In genomic region chr17:68289936-68290267, GRCh38 we compare ENCODE assay signal across 9 cellular contexts. TPM values are rescaled to one million over a fixed set of nuclear protein-coding genes. Genes with fewer than 3 reads are reported as not detected.
A peak's percentile ranks its signal among the peaks of the same experiment; 100 is the strongest.
DNase-seq lines count a peak whose midpoint lies in the region; ATAC-seq lines count a peak whose summit lies in the region.
"Had no signal": no experiment of that assay in that cellular context is flagged by ENCODE, and none has a peak within 500 bp of the region (broad histone marks: within the 10 kb centered on the region; RNA-seq: fewer than 3 reads in every experiment).

No MANE protein-coding gene starts in this region.

- H3K27me3 ChIP-seq in iPS-15b (ENCODE audit: control insufficient read depth, insufficient read depth, low read length): peaks cover 24% of the 10 kb centered on the region

- H3K4me1 ChIP-seq in iPS-15b (ENCODE audit: control insufficient read depth, insufficient read depth, low read length): peaks cover 25% of the 10 kb centered on the region

- no peaks in the 10 kb centered on the region for H3K9me3 ChIP-seq in iPS-15b (ENCODE audit: control insufficient read depth, insufficient read depth, low read length)

- intact Hi-C loops in posterior vena cava (cut with DNase I): no loop called here

- H3K4me1 Mint-ChIP-seq in T-helper 2 cell treated with Interferon-gamma antibody and Interleukin-4, amounts not matched to agents 5 μg/mL and 100 μg/mL, for 36 hours (ENCODE audit: low read depth): peaks cover 49% of the 10 kb centered on the region
- peaks cover 53% of the 10 kb centered on the region for H3K4me1 Mint-ChIP-seq in stimulated activated naive CD8-positive, alpha-beta T cell treated with anti-CD3 and anti-CD28 coated beads, Interleukin-15, amount 100 ng/mL, for 72 hours

- H3K27ac Mint-ChIP-seq in T-helper 2 cell treated with Interferon-gamma antibody and Interleukin-4, amounts not matched to agents 5 μg/mL and 100 μg/mL, for 36 hours: peak overlapping the region; percentile 99
- H3K27ac Mint-ChIP-seq in stimulated activated naive CD8-positive, alpha-beta T cell treated with anti-CD3 and anti-CD28 coated beads, Interleukin-15, amount 100 ng/mL, for 72 hours: peak overlapping the region in 1 of 2 donors; percentile 100

- H3K36me3 ChIP-seq in iPS-15b (ENCODE audit: control insufficient read depth, insufficient read depth, low read length): no peaks in the 10 kb centered on the region

- H3K36me3 Mint-ChIP-seq in T-helper 2 cell treated with Interferon-gamma antibody and Interleukin-4, amounts not matched to agents 5 μg/mL and 100 μg/mL, for 36 hours (ENCODE audit: low read depth): peaks cover 9% of the 10 kb centered on the region

- DNase-seq in activated CD4-positive, alpha-beta T cell treated with anti-CD3 and anti-CD28 coated beads, Interleukin-2, amount 50 U/mL, for 1 hour: peak; percentile 6
- DNase-seq in activated CD4-positive, alpha-beta T cell treated with anti-CD3 and anti-CD28 coated beads for 1 hour: no peak
- DNase-seq in T-helper 2 cell treated with Interferon-gamma antibody and Interleukin-4, amounts not matched to agents 5 μg/mL and 100 μg/mL, for 36 hours (ENCODE audit: low spot score): no peak
- no peak for DNase-seq in stimulated activated naive CD8-positive, alpha-beta T cell treated with anti-CD3 and anti-CD28 coated beads, Interleukin-15, amount 100 ng/mL, for 72 hours
- DNase-seq in posterior vena cava (ENCODE audit: low spot score): no peak
- DNase-seq in NCI-H1694 treated with DMSO at 0.1 percent for 48 hours (lab: John Stamatoyannopoulos, UW): no peak
- no peak for DNase-seq in SK-N-DZ (ENCODE audit: low spot score)
- DNase-seq: NCI-H2081 treated with DMSO at 0.1 percent for 48 hours had no signal

- no peak for ATAC-seq in stimulated activated naive CD8-positive, alpha-beta T cell treated with anti-CD3 and anti-CD28 coated beads, Interleukin-15, amount 100 ng/mL, for 72 hours

- H3K9ac ChIP-seq in iPS-15b (ENCODE audit: low read depth, low read length): no peak overlapping the region

- H3K9me3 Mint-ChIP-seq in T-helper 2 cell treated with Interferon-gamma antibody and Interleukin-4, amounts not matched to agents 5 μg/mL and 100 μg/mL, for 36 hours: no peaks in the 10 kb centered on the region
- H3K9me3 Mint-ChIP-seq in stimulated activated naive CD8-positive, alpha-beta T cell treated with anti-CD3 and anti-CD28 coated beads, Interleukin-15, amount 100 ng/mL, for 72 hours: no peaks in the 10 kb centered on the region

- peak overlapping the region; percentile 76 for H3K4me3 ChIP-seq in iPS-15b (ENCODE audit: low read depth, low read length)

- H3K27me3 Mint-ChIP-seq in T-helper 2 cell treated with Interferon-gamma antibody and Interleukin-4, amounts not matched to agents 5 μg/mL and 100 μg/mL, for 36 hours (ENCODE audit: low read depth): peaks cover 1% of the 10 kb centered on the region
- no peaks in the 10 kb centered on the region for H3K27me3 Mint-ChIP-seq in stimulated activated naive CD8-positive, alpha-beta T cell treated with anti-CD3 and anti-CD28 coated beads, Interleukin-15, amount 100 ng/mL, for 72 hours

- H3K4me3 Mint-ChIP-seq in T-helper 2 cell treated with Interferon-gamma antibody and Interleukin-4, amounts not matched to agents 5 μg/mL and 100 μg/mL, for 36 hours: peak overlapping the region; percentile 99
- peak overlapping the region; percentile 97 to 100 for H3K4me3 Mint-ChIP-seq in stimulated activated naive CD8-positive, alpha-beta T cell treated with anti-CD3 and anti-CD28 coated beads, Interleukin-15, amount 100 ng/mL, for 72 hours

RNA-seq across cellular contexts. Expression of gene SLC16A6, which starts 1.0 kb away (rescaled TPM):
- 1 to 10 TPM; 1.7 to 1.9 TPM for total RNA-seq in posterior vena cava
- 0.23 and 0.46 TPM in 2 replicates for polyA plus RNA-seq in SK-N-DZ (2014; cell fraction: cytosol; rRNA removed)
- polyA plus RNA-seq in SK-N-DZ (2014; cell fraction: nucleus; rRNA removed): 0.35 and 0.38 TPM in 2 replicates

RNA-seq across cellular contexts. Expression of gene ARSG, which starts 1.4 kb away (rescaled TPM):
- total RNA-seq in posterior vena cava: 1 to 10 TPM; 5.7 to 7.5 TPM
- 3.4 and 6.3 TPM in 2 replicates for polyA plus RNA-seq in SK-N-DZ (2014; cell fraction: cytosol; rRNA removed)
- 7.8 and 9.5 TPM in 2 replicates for polyA plus RNA-seq in SK-N-DZ (2014; cell fraction: nucleus; rRNA removed)

RNA-seq across cellular contexts. Expression of gene AMZ2, which starts 42.1 kb away (rescaled TPM):
- 10 to 100 TPM; 43.4 to 58.9 TPM for total RNA-seq in posterior vena cava
- polyA plus RNA-seq in SK-N-DZ (2014; cell fraction: cytosol; rRNA removed): 122 and 134 TPM in 2 replicates
- 113 and 125 TPM in 2 replicates for polyA plus RNA-seq in SK-N-DZ (2014; cell fraction: nucleus; rRNA removed)
